8 cellular contexts compared by ENCODE assay signal in genomic region chr4:472881-473574, GRCh38. TPM values are rescaled to one million over a fixed set of nuclear protein-coding genes. Genes with fewer than 3 reads are reported as not detected.
DNase-seq lines count a peak whose midpoint lies in the region; ATAC-seq, FAIRE-seq and TF ChIP-seq lines count a peak whose summit lies in the region.

No MANE protein-coding gene starts in this region.

- ATAC-seq in HCT116 = peak; percentile 5
- ATAC-seq in psoas muscle = peak in 1 of 4 donors; percentile 13

- TF ChIP-seq RAD21 in HCT116 (IDR thresholded peaks at IDR 0.05; ENCODE audit: low read depth) = no peak

- TSS peak; percentile 46 for BruUV-seq in HCT116 (replicated peaks; lab: Mats Ljungman, UMichigan)

- H3K4me1 ChIP-seq in CD4-positive, alpha-beta memory T cell (ENCODE audit: insufficient read depth, low read length) = peaks cover 11% of the 10 kb centered on the region
- peaks cover 0 to 12% of the 10 kb centered on the region in 2 experiments; a peak in 1 of 4 replicates for H3K4me1 ChIP-seq in HCT116 (ENCODE audit: control insufficient read depth in 1 of 2, insufficient read depth in 2 of 2, low read length in 2 of 2)
- peaks cover 6% of the 10 kb centered on the region for H3K4me1 ChIP-seq in psoas muscle

- peak overlapping the region; percentile 42 to 51 for H3K4me3 ChIP-seq in CD4-positive, alpha-beta memory T cell (ENCODE audit: low read length in 2 of 2)
- peak overlapping the region; percentile 84 to 90 for H3K4me3 ChIP-seq in HCT116 (replicated peaks in 1 of 2; ENCODE audit: low read depth in 1 of 2, low read length in 2 of 2)
- peak overlapping the region; percentile 75 for H3K4me3 ChIP-seq in WI38 (ENCODE audit: low read depth, low read length)
- H3K4me3 ChIP-seq in psoas muscle = peak overlapping the region; percentile 96

- H3K79me2 ChIP-seq in HCT116 (ENCODE audit: insufficient read depth, low read length) = peaks cover 60% of the 10 kb centered on the region

- CTCF ChIA-PET in CD4-positive, alpha-beta memory T cell (lab: Charles Lee; ENCODE audit: partially characterized antibody) = interaction anchor here (1.0 kb wide), 1 partner anchor 9 kb away, joined by 4 read pairs; no protein-coding TSS in a partner anchor
- CTCF ChIA-PET in HCT116 (lab: Charles Lee) = no interaction called here

- H3K27me3 Mint-ChIP-seq in CD4-positive, alpha-beta memory T cell = no peaks in the 10 kb centered on the region
- peaks cover 10% of the 10 kb centered on the region for H3K27me3 Mint-ChIP-seq in glutamatergic neuron (ENCODE audit: unreplicated experiment)

- no peaks in the 10 kb centered on the region for H3K9me2 ChIP-seq in HCT116 (ENCODE audit: insufficient read depth)

- RAD21 ChIA-PET in HCT116 (lab: Charles Lee; ENCODE audit: low non-redundant PET in 1 of 2, low total read pairs in 2 of 2, uncharacterized antibody in 2 of 2, unreplicated experiment in 2 of 2) = no interaction called here

- H3K27me3 ChIP-seq in CD4-positive, alpha-beta memory T cell (ENCODE audit: insufficient read depth, low read length) = no peaks in the 10 kb centered on the region
- H3K27me3 ChIP-seq in HCT116 (ENCODE audit: insufficient read depth, low read length) (no peaks in the 10 kb centered on the region), psoas muscle (ENCODE audit: insufficient read depth in 3 of 3, low read length in 2 of 3) (no peaks in the 10 kb centered on the region)

- peak overlapping the region; percentile 99 to 100 (median 99) for H3K27ac Mint-ChIP-seq in CD4-positive, alpha-beta memory T cell
- H3K27ac Mint-ChIP-seq in glutamatergic neuron (ENCODE audit: unreplicated experiment) = peak overlapping the region; percentile 99

- peaks cover 8 to 22% of the 10 kb centered on the region in 2 donors for H3K9me3 ChIP-seq in CD4-positive, alpha-beta memory T cell (ENCODE audit: control insufficient read depth in 1 of 2, low read length in 2 of 2)
- H3K9me3 ChIP-seq in HCT116 (ENCODE audit: control insufficient read depth in 1 of 2, insufficient read depth in 1 of 2, low read depth in 1 of 2, low read length in 2 of 2) = peaks cover 4 to 10% of the 10 kb centered on the region in 2 experiments; a peak in 2 of 4 replicates
- H3K9me3 ChIP-seq in psoas muscle = peaks cover 38% of the 10 kb centered on the region

- TF ChIP-seq CTCF in HCT116 (IDR thresholded peaks at IDR 0.05 in 2 of 3, conservative IDR thresholded peaks at IDR 0.05 in 1 of 3; ENCODE audit: borderline replicate concordance in 1 of 3, insufficient read depth in 1 of 3, low read depth in 2 of 3, low read length in 2 of 3) = no peak
- TF ChIP-seq CTCF in WI38 (IDR thresholded peaks at IDR 0.05; ENCODE audit: low read depth, low read length) = no peak
- TF ChIP-seq CTCF in glutamatergic neuron (IDR thresholded peaks at IDR 0.05; ENCODE audit: partially characterized antibody, unreplicated experiment) = no peak
- TF ChIP-seq CTCF in psoas muscle (IDR thresholded peaks at IDR 0.05) = no peak

- H2AFZ ChIP-seq in HCT116 (ENCODE audit: low read depth, low read length, poor library complexity, severe bottlenecking) = no peak overlapping the region

- H3K36me3 ChIP-seq in CD4-positive, alpha-beta memory T cell (ENCODE audit: insufficient read depth, low read length) = peaks cover 30% of the 10 kb centered on the region
- H3K36me3 ChIP-seq in HCT116 (ENCODE audit: control insufficient read depth in 1 of 2, insufficient read depth in 2 of 2, low read length in 2 of 2) (peaks cover 24 to 45% of the 10 kb centered on the region in 2 experiments), psoas muscle (ENCODE audit: insufficient read depth in 1 of 2, low read depth in 1 of 2) (peaks cover 0 to 49% of the 10 kb centered on the region in 2 donors)

- no peak for TF ChIP-seq POLR2A in HCT116 (IDR thresholded peaks at IDR 0.05; ENCODE audit: borderline replicate concordance, extremely low read depth, insufficient read depth, insufficient read length)

- H4K20me1 ChIP-seq in HCT116 (ENCODE audit: insufficient read depth) = no peaks in the 10 kb centered on the region

- peak overlapping the region; percentile 96 to 100 (median 98) for H3K4me3 Mint-ChIP-seq in CD4-positive, alpha-beta memory T cell
- peak overlapping the region; percentile 92 for H3K4me3 Mint-ChIP-seq in glutamatergic neuron (ENCODE audit: unreplicated experiment)

- FAIRE-seq in RCC 7860 (lab: Jason Lieb, UNC) = no peak

- H3K4me1 Mint-ChIP-seq in CD4-positive, alpha-beta memory T cell = peaks cover 17 to 41% (median 29%) of the 10 kb centered on the region in 4 donors
- H3K4me1 Mint-ChIP-seq in glutamatergic neuron (ENCODE audit: low read depth, unreplicated experiment) = peaks cover 13% of the 10 kb centered on the region

- H3K9me3 Mint-ChIP-seq in CD4-positive, alpha-beta memory T cell = peaks cover 2 to 83% (median 60%) of the 10 kb centered on the region in 8 donors
- peaks cover 3% of the 10 kb centered on the region for H3K9me3 Mint-ChIP-seq in glutamatergic neuron (ENCODE audit: unreplicated experiment)

- POLR2A ChIA-PET in CD4-positive, alpha-beta memory T cell (lab: Charles Lee; ENCODE audit: partially characterized antibody) = interaction anchor here (0.6 to 2.8 kb wide), 17 partner anchors 8 to 349 kb away, joined by 3 to 42 read pairs (median 8); partner anchors contain the start of genes ATP5ME, MYL5, PIGG and ZNF141
- POLR2A ChIA-PET in HCT116 (lab: Charles Lee) = no interaction called here

- H3K36me3 Mint-ChIP-seq in CD4-positive, alpha-beta memory T cell = peaks cover 57 to 71% of the 10 kb centered on the region in 2 donors
- H3K36me3 Mint-ChIP-seq in glutamatergic neuron (ENCODE audit: unreplicated experiment) = peaks cover 17% of the 10 kb centered on the region

- peak in 3 of 5 donors; percentile 15 to 46 (median 15) for DNase-seq in CD4-positive, alpha-beta memory T cell
- DNase-seq in HCT116 (ENCODE audit: low read depth, low spot score) (no peak), glutamatergic neuron (peak; percentile 32), psoas muscle (no peak), D341Med (ENCODE audit: low spot score) (no peak), RCC 7860 (ENCODE audit: low spot score) (no peak), retina (no peak)

- intact Hi-C loops in CD4-positive, alpha-beta memory T cell (cut with micrococcal nuclease) = loop anchor here (5.0 to 10.0 kb wide), 2 partner anchors 228 to 351 kb away; partner anchors contain the start of gene ZNF718
- intact Hi-C loops in HCT116 (cut with micrococcal nuclease) = loop anchor here (10.0 kb wide), 1 partner anchor 202 kb away; the partner anchor contains the start of genes ATP5ME and MYL5
- intact Hi-C loops in psoas muscle (cut with DNase I) = no loop called here

- peak overlapping the region; percentile 87 for H3K9ac ChIP-seq in HCT116 (ENCODE audit: low read length)

- WGBS in psoas muscle, 3 donors = 9 to 12% (median 10%) methylated on average over 17 of the region's 17 CpGs

- peak overlapping the region; percentile 92 for H3K4me2 ChIP-seq in HCT116 (ENCODE audit: low read length)

- peak overlapping the region; percentile 86 for H3K27ac ChIP-seq in CD4-positive, alpha-beta memory T cell (ENCODE audit: low read depth, low read length)
- H3K27ac ChIP-seq in HCT116 (ENCODE audit: low read depth, low read length) (peak overlapping the region; percentile 83), psoas muscle (peak overlapping the region; percentile 92)

TF ChIP-seq in HCT116, 20 proteins besides CTCF, POLR2A, EP300 and RAD21:
- TF ChIP-seq EGR1 (IDR thresholded peaks at IDR 0.05; ENCODE audit: low read depth) (no peak), ZNF274 (IDR thresholded peaks at IDR 0.05; ENCODE audit: low read depth, low read length) (no peak), JUND (IDR thresholded peaks at IDR 0.05) (no peak), CBX3 (IDR thresholded peaks at IDR 0.05; ENCODE audit: low read depth) (no peak), SRF (IDR thresholded peaks at IDR 0.05; ENCODE audit: low read depth) (no peak), YY1 (IDR thresholded peaks at IDR 0.05; ENCODE audit: extremely low read depth, insufficient replicate concordance, low read depth, low read length) (no peak), SIN3A (IDR thresholded peaks at IDR 0.05; ENCODE audit: low read depth) (no peak), SP1 (IDR thresholded peaks at IDR 0.05; ENCODE audit: low read depth) (no peak), ZBTB33 (IDR thresholded peaks at IDR 0.05; ENCODE audit: extremely low read depth, insufficient replicate concordance, low read length) (no peak)

RNA-seq across cellular contexts. Expression of gene ZNF721, which starts 25.9 kb away (rescaled TPM):
- total RNA-seq in CD4-positive, alpha-beta memory T cell = 10 to 100 TPM; 67.7 to 73.4 TPM
- 10 to 100 TPM; 30.8 to 40.4 TPM for polyA plus RNA-seq in CD4-positive, alpha-beta memory T cell
- total RNA-seq in HCT116 (2021; ENCODE audit: unreplicated experiment) (34.5 TPM), glutamatergic neuron (ENCODE audit: unreplicated experiment) (36.7 TPM), psoas muscle (10 to 100 TPM in 3 of 4 donors, 1 to 10 TPM in 1; 8.4 to 17.4 (median 13.2) TPM)
- 25.5 and 29.2 TPM in 2 replicates for polyA plus RNA-seq in HCT116 (2012)
- 10 to 100 TPM in 1 of 3 donors, 1 to 10 TPM in 2; 3.1 to 13.2 (median 6.4) TPM for polyA plus RNA-seq in psoas muscle

RNA-seq across cellular contexts. Expression of gene PIGG, which starts 26.0 kb away (rescaled TPM):
- total RNA-seq in CD4-positive, alpha-beta memory T cell = 100 to 1,000 TPM in 1 of 2 experiments, 10 to 100 TPM in 1; 97.3 to 105 TPM
- polyA plus RNA-seq in CD4-positive, alpha-beta memory T cell = 10 to 100 TPM; 15.5 to 27.8 TPM
- 38.6 TPM for total RNA-seq in HCT116 (2021; ENCODE audit: unreplicated experiment)
- 25.0 and 29.6 TPM in 2 replicates for polyA plus RNA-seq in HCT116 (2012)
- total RNA-seq in glutamatergic neuron (ENCODE audit: unreplicated experiment) = 96.4 TPM
- 10 to 100 TPM in 2 of 4 donors, 1 to 10 TPM in 2; 9.4 to 15.6 (median 10.0) TPM for total RNA-seq in psoas muscle
- 10 to 100 TPM in 2 of 3 donors, 1 to 10 TPM in 1; 6.7 to 15.6 (median 10.9) TPM for polyA plus RNA-seq in psoas muscle

Comparison
In these comparisons a context has a peak if more than half of its experiments do, and no peak if none do; other contexts are left out.
1. DNase-seq: peak in CD4-positive, alpha-beta memory T cell (3 of 5) and glutamatergic neuron (single experiment); none in HCT116 (single experiment), psoas muscle (0 of 2), D341Med (single experiment), RCC 7860 (single experiment) and retina (single experiment).
2. intact Hi-C loops: an anchor here in CD4-positive, alpha-beta memory T cell (5.0 to 10.0 kb wide) and HCT116 (10.0 kb wide); none called in psoas muscle.
3. Peak in every context shown above with its lines, with median percentiles within 50 percentile points of each other: H3K27ac ChIP-seq and H3K4me3 ChIP-seq.